ENCODE assay signal across 8 cellular contexts in the genomic region with DNA sequence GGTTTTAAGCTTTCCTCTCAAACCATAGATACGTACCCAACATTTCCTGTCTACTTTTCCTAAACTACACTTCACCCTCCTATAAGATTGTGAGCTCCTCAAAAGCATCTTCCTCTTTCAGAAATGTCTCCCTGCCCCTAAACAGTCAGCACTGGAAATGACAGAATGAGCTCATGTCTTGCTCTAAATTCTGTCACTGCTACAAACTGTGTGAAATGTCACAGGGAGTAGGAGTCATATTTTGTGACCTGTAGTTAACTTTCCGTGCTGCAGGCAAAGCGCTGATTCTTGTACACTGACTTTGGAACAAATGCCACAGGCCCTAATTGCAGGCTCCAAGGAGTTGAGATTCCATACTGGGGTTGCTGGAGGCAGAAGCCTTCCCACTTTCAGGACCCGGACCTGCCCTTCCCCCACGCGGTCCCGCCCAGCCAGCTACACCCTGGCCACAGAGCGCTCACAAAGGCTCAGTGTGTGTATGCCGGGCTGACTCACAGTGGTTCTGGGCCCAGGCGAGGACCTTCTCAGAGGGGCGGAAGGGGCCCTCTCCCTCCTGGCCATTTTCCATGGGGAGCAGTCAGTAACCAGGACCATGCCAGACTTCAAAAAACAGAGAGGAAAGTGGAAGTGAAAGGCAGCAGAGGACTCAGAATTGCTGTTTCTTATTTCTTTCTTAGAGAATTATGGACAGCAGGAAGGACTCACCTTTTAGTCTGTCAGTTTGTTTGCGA. TPM values are rescaled to one million over a fixed set of nuclear protein-coding genes. Genes with fewer than 3 reads are reported as not detected.
DNase-seq lines count a peak whose midpoint lies in the region; FAIRE-seq and TF ChIP-seq lines count a peak whose summit lies in the region.

No MANE protein-coding gene starts in this region.

- no peak for TF ChIP-seq POLR2A in suprapubic skin (IDR thresholded peaks at IDR 0.05)

- peaks cover 2% of the 10 kb centered on the region for H3K27me3 Mint-ChIP-seq in nephron progenitor cell (ENCODE audit: low read depth, poor library complexity)

- H3K27ac Mint-ChIP-seq in nephron progenitor cell = peak overlapping the region; percentile 95

- H3K4me3 ChIP-seq in GM23248 (peak overlapping the region; percentile 46), fibroblast of pulmonary artery (replicated peaks; ENCODE audit: low read depth, low read length) (no peak overlapping the region), suprapubic skin (peak overlapping the region; percentile 26)

- peaks cover 25% of the 10 kb centered on the region for H3K4me1 Mint-ChIP-seq in nephron progenitor cell

- TF ChIP-seq EP300 in suprapubic skin (IDR thresholded peaks at IDR 0.05) = no peak

- 0 out of 2 replicates have a peak, but pooled peaks cover 4% of the 10 kb centered on the region for H3K79me2 ChIP-seq in GM23248 (ENCODE audit: insufficient read depth)

- H3K4me2 ChIP-seq in GM23248 (ENCODE audit: unreplicated experiment) = peak overlapping the region; percentile 83

- peak overlapping the region; percentile 53 for H3K4me3 Mint-ChIP-seq in nephron progenitor cell

- no peaks in the 10 kb centered on the region for H4K20me1 ChIP-seq in GM23248 (ENCODE audit: insufficient read depth)

- H3K9me3 Mint-ChIP-seq in nephron progenitor cell = no peaks in the 10 kb centered on the region

- in situ Hi-C loops in GM23248 (cut with MboI) = no loop called here

- peak overlapping the region; percentile 72 for H3K9ac ChIP-seq in GM23248

- H3K27ac ChIP-seq in GM23248 (peak overlapping the region; percentile 100), suprapubic skin (peak overlapping the region; percentile 96)

- peak; percentile 76 for FAIRE-seq in RCC 7860 (lab: Jason Lieb, UNC)

- H3K9me3 ChIP-seq in GM23248 (ENCODE audit: low read depth) (no peaks in the 10 kb centered on the region), suprapubic skin (no peaks in the 10 kb centered on the region)

- H3K36me3 ChIP-seq in GM23248 (ENCODE audit: low read depth) = no peaks in the 10 kb centered on the region
- H3K36me3 ChIP-seq in suprapubic skin = no peaks in the 10 kb centered on the region

- peak overlapping the region; percentile 73 for H2AFZ ChIP-seq in GM23248

- WGBS in GM23248 (ENCODE audit: low coverage in 1 of 2, low lambda C conversion rate in 2 of 2, missing lambda C conversion rate in 2 of 2), 2 experiments = 4 to 8% methylated on average over 11 to 12 of the region's 12 CpGs
- WGBS in suprapubic skin = 11% methylated on average over 8 of the region's 12 CpGs

- H3F3A ChIP-seq in GM23248 (ENCODE audit: insufficient read depth) = peaks cover 47% of the 10 kb centered on the region

- DNase-seq in GM23248 = peak; percentile 93
- DNase-seq in RCC 7860 (ENCODE audit: low spot score) = peak; percentile 63
- DNase-seq in activated effector memory CD4-positive, alpha-beta T cell treated with anti-CD3 and anti-CD28 coated beads, Interleukin-2, amount 50 U/mL, for 16 hours = peak; percentile 80
- peak; percentile 93 for DNase-seq in fibroblast of pulmonary artery (ENCODE audit: low read depth)
- DNase-seq in nephron progenitor cell = peak; percentile 64
- peak; percentile 92 for DNase-seq in suprapubic skin (ENCODE audit: low spot score in 2 of 2)
- no peak for DNase-seq in DMS153 treated with DMSO at 0.1 percent for 48 hours (lab: John Stamatoyannopoulos, UW; ENCODE audit: unreplicated experiment)
- no peak for DNase-seq in NCI-H1092 (lab: John Stamatoyannopoulos, UW)

- no peaks in the 10 kb centered on the region for H3K27me3 ChIP-seq in GM23248 (replicated peaks; ENCODE audit: insufficient read depth)
- no peaks in the 10 kb centered on the region for H3K27me3 ChIP-seq in suprapubic skin

- no peaks in the 10 kb centered on the region for H3K36me3 Mint-ChIP-seq in nephron progenitor cell (ENCODE audit: low read depth)

- TF ChIP-seq CTCF in fibroblast of pulmonary artery (IDR thresholded peaks at IDR 0.05; ENCODE audit: low read length, missing control alignments) (no peak), nephron progenitor cell (IDR thresholded peaks at IDR 0.05) (no peak), suprapubic skin (IDR thresholded peaks at IDR 0.05) (no peak)

- H3K4me1 ChIP-seq in GM23248 (ENCODE audit: insufficient read depth) = peaks cover 41% of the 10 kb centered on the region
- peaks cover 48% of the 10 kb centered on the region for H3K4me1 ChIP-seq in suprapubic skin

- no peaks in the 10 kb centered on the region for H3K9me2 ChIP-seq in GM23248 (ENCODE audit: insufficient read depth)

RNA-seq across cellular contexts. Expression of gene SCD, which starts 24.1 kb away (rescaled TPM):
- 19.5 and 24.2 TPM in 2 replicates for total RNA-seq in GM23248 (2014; rRNA removed; shearing (Covaris generic))
- polyA plus RNA-seq in GM23248 (2016; fragmentation: Nextera tagmentation; extraction: Ambion mirVana) = 18.6 and 19.5 TPM in 2 replicates
- 10 to 100 TPM; 24.3 to 53.9 (median 49.7) TPM for total RNA-seq in suprapubic skin

RNA-seq across cellular contexts. Expression of gene PKD2L1, which starts 41.1 kb away (rescaled TPM):
- total RNA-seq in GM23248 (2014; rRNA removed; shearing (Covaris generic)) = not detected in 2 replicates
- polyA plus RNA-seq in GM23248 (2016; fragmentation: Nextera tagmentation; extraction: Ambion mirVana) = not detected in 2 replicates
- not detected for total RNA-seq in suprapubic skin

Comparison
In these comparisons a context has a peak if more than half of its experiments do, and no peak if none do; other contexts are left out.
1. DNase-seq: peak in GM23248 (single experiment), RCC 7860 (single experiment), activated effector memory CD4-positive, alpha-beta T cell treated with anti-CD3 and anti-CD28 coated beads, Interleukin-2, amount 50 U/mL, for 16 hours (single experiment), fibroblast of pulmonary artery (single experiment), nephron progenitor cell (single experiment) and suprapubic skin (2 of 2); none in DMS153 treated with DMSO at 0.1 percent for 48 hours (single experiment) and NCI-H1092 (single experiment).